Comparison of ENCODE assay signal across 18 cellular contexts in genomic region chr16:47197536-47198179, GRCh38. TPM values are rescaled to one million over a fixed set of nuclear protein-coding genes. Genes with fewer than 3 reads are reported as not detected.
DNase-seq lines count a peak whose midpoint lies in the region; ATAC-seq, FAIRE-seq and TF ChIP-seq lines count a peak whose summit lies in the region.
"Had no signal": no experiment of that assay in that cellular context is flagged by ENCODE, and none has a peak within 500 bp of the region (broad histone marks: within the 10 kb centered on the region; RNA-seq: fewer than 3 reads in every experiment).

No MANE protein-coding gene starts in this region.

- FAIRE-seq in D721Med (lab: Jason Lieb, UNC): no peak
- FAIRE-seq: G401.6, GM12891 had no signal

- TF ChIP-seq CTCF in fibroblast of pulmonary artery (IDR thresholded peaks at IDR 0.05; ENCODE audit: low read length, missing control alignments): no peak
- TF ChIP-seq CTCF in D721Med (IDR thresholded peaks at IDR 0.05; ENCODE audit: insufficient read depth, missing control alignments): no peak

- H3K4me3 ChIP-seq in fibroblast of pulmonary artery (replicated peaks; ENCODE audit: low read depth, low read length): no peak overlapping the region
- no peak overlapping the region for H3K4me3 ChIP-seq in H7 (ENCODE audit: insufficient read depth, low read depth, low read length)
- H3K4me3 ChIP-seq: BLaER1 treated with 17β-estradiol and CSF1 and Interleukin-3, amounts not matched to agents 10 nM and 100 nM; esophagus squamous epithelium; spleen had no signal

- H3K36me3 ChIP-seq in H7 (replicated peaks; ENCODE audit: control insufficient read depth, insufficient read depth, low read length): no peaks in the 10 kb centered on the region
- H3K36me3 ChIP-seq: esophagus squamous epithelium had no signal

- DNase-seq in GM04503 (ENCODE audit: low read depth) (peak; percentile 16), NCI-H1092 treated with DMSO at 0.1 percent for 48 hours (lab: John Stamatoyannopoulos, UW) (peak; percentile 74), fibroblast of pulmonary artery (ENCODE audit: low read depth) (peak; percentile 91), myocyte (ENCODE audit: low read depth) (peak; percentile 18), D721Med (ENCODE audit: insufficient read length, low spot score) (no peak), inferior parietal cortex (ENCODE audit: extremely low spot score) (no peak), H7 (no peak)
- DNase-seq: activated naive CD4-positive, alpha-beta T cell; aorta; effector memory CD4-positive, alpha-beta T cell; esophagus squamous epithelium; NCI-H2081; NCI-H510A treated with DMSO at 0.1 percent for 48 hours; spleen had no signal

- no peaks in the 10 kb centered on the region for H3K27me3 ChIP-seq in H7 (ENCODE audit: control insufficient read depth, insufficient read depth, low read length)
- H3K27me3 ChIP-seq: BLaER1 treated with 17β-estradiol and CSF1 and Interleukin-3, amounts not matched to agents 10 nM and 100 nM; esophagus squamous epithelium; spleen had no signal

- ATAC-seq in activated CD4-positive, CD25-positive, alpha-beta regulatory T cell treated with anti-CD3 and anti-CD28 coated beads, Interleukin-2, amount 50 U/mL, for 24 hours: no peak

RNA-seq across cellular contexts. Expression of gene NETO2, which starts 53.9 kb away (rescaled TPM):
- 6.3 and 6.8 TPM in 2 replicates for total RNA-seq in myocyte
- 0.77 TPM for polyA plus RNA-seq in myocyte (2012)
- total RNA-seq in H7 (2014; rRNA removed; shearing (Covaris generic)): 16.7 and 38.2 TPM in 2 replicates

Comparison
In these comparisons a context has a peak if more than half of its experiments do, and no peak if none do; other contexts are left out.
1. DNase-seq: peak in GM04503 (single experiment), NCI-H1092 treated with DMSO at 0.1 percent for 48 hours (single experiment), fibroblast of pulmonary artery (single experiment) and myocyte (single experiment); none in D721Med (single experiment), inferior parietal cortex (single experiment) and H7 (single experiment).